Comparison of ENCODE assay signal across 8 cellular contexts in genomic region chr10:24207781-24208611, GRCh38. TPM values are rescaled to one million over a fixed set of nuclear protein-coding genes. Genes with fewer than 3 reads are reported as not detected.
DNase-seq lines count a peak whose midpoint lies in the region; ATAC-seq and TF ChIP-seq lines count a peak whose summit lies in the region.

No MANE protein-coding gene starts in this region.

- H3K79me2 ChIP-seq in osteoblast (ENCODE audit: insufficient read depth, low read length) = no peaks in the 10 kb centered on the region

- no peak overlapping the region for H3K27ac ChIP-seq in osteoblast (ENCODE audit: low read depth, low read length)

- H3K4me3 ChIP-seq in osteoblast (ENCODE audit: insufficient read depth, low read length) = peak overlapping the region; percentile 73

- TF ChIP-seq CTCF in osteoblast (IDR thresholded peaks at IDR 0.05; ENCODE audit: extremely low read depth, low read depth, low read length) = no peak

- H3K36me3 ChIP-seq in osteoblast (ENCODE audit: insufficient read depth, low read length) = no peaks in the 10 kb centered on the region

- DNase-seq in DMS79 (lab: John Stamatoyannopoulos, UW) (peak; percentile 48), NCI-H774 (lab: John Stamatoyannopoulos, UW) (peak; percentile 77), fibroblast of gingiva (ENCODE audit: low read depth) (peak; percentile 3), osteoblast (ENCODE audit: insufficient read length, low spot score, missing footprints) (no peak), middle frontal gyrus (ENCODE audit: extremely low spot score, low spot score) (no peak)
- DNase-seq in activated CD8-positive, alpha-beta memory T cell treated with anti-CD3 and anti-CD28 coated beads for 24 hours = no peak
- no peak for DNase-seq in stimulated activated CD4-positive, alpha-beta T cell treated with anti-CD3 and anti-CD28 coated beads, Interleukin-12 subunit alpha, Interleukin-12 subunit beta, amount 100 ng/mL, for 4 hours

- H3K4me1 ChIP-seq in osteoblast (ENCODE audit: insufficient read depth, low read length) = peaks cover 14% of the 10 kb centered on the region

- no peaks in the 10 kb centered on the region for H3K27me3 ChIP-seq in osteoblast (ENCODE audit: insufficient read depth, low read length)

- no peaks in the 10 kb centered on the region for H4K20me1 ChIP-seq in osteoblast (ENCODE audit: insufficient read depth, low read length)

- no peak for ATAC-seq in HG03135 (IDR thresholded peaks at IDR 0.05; ENCODE audit: unreplicated experiment)

- no peaks in the 10 kb centered on the region for H3K9me3 ChIP-seq in osteoblast (ENCODE audit: low read depth, low read length)

- H3K4me2 ChIP-seq in osteoblast (ENCODE audit: insufficient read depth, low read length) = peak overlapping the region; percentile 96

- peak overlapping the region; percentile 63 for H2AFZ ChIP-seq in osteoblast (ENCODE audit: low read length)

RNA-seq across cellular contexts. Expression of gene KIAA1217, which starts 0.9 kb away (rescaled TPM):
- total RNA-seq in osteoblast = 36.8 and 51.0 TPM in 2 replicates

Comparison
In these comparisons a context has a peak if more than half of its experiments do, and no peak if none do; other contexts are left out.
1. DNase-seq: peak in DMS79 (single experiment), NCI-H774 (single experiment) and fibroblast of gingiva (single experiment); none in osteoblast (single experiment), middle frontal gyrus (single experiment), activated CD8-positive, alpha-beta memory T cell treated with anti-CD3 and anti-CD28 coated beads for 24 hours (single experiment) and stimulated activated CD4-positive, alpha-beta T cell treated with anti-CD3 and anti-CD28 coated beads, Interleukin-12 subunit alpha, Interleukin-12 subunit beta, amount 100 ng/mL, for 4 hours (single experiment).